In genomic region chr6:155026366-155027045, GRCh38 we compare ENCODE assay signal across 10 cellular contexts. TPM values are rescaled to one million over a fixed set of nuclear protein-coding genes. Genes with fewer than 3 reads are reported as not detected.
DNase-seq lines count a peak whose midpoint lies in the region; ATAC-seq and TF ChIP-seq lines count a peak whose summit lies in the region.
"Had no signal": no experiment of that assay in that cellular context is flagged by ENCODE, and none has a peak within 500 bp of the region (broad histone marks: within the 10 kb centered on the region; RNA-seq: fewer than 3 reads in every experiment).

No MANE protein-coding gene starts in this region.

- peaks cover 22% of the 10 kb centered on the region for H3K4me1 ChIP-seq in PC-9 (replicated peaks; ENCODE audit: insufficient read depth)

- H3K9me3 ChIP-seq in PC-9 (ENCODE audit: insufficient read depth, low read depth) = no peaks in the 10 kb centered on the region

- BruUV-seq in PC-9 (replicated peaks; lab: Mats Ljungman, UMichigan) = no TSS peak

- ATAC-seq in esophagus mucosa = peak; percentile 88
- no peak for ATAC-seq in HG03520 (IDR thresholded peaks at IDR 0.05; ENCODE audit: unreplicated experiment)
- ATAC-seq in GM21515 (IDR thresholded peaks at IDR 0.05; ENCODE audit: unreplicated experiment) = no peak

- CTCF ChIA-PET in PC-9 (lab: Charles Lee) = no interaction called here

- H3K27ac ChIP-seq in PC-9 = 0 out of 2 replicates have a peak overlapping the region, but pooled peaks have one; percentile 13
- H3K27ac ChIP-seq: 22Rv1 had no signal

- H3K36me3 ChIP-seq in PC-9 (ENCODE audit: low read depth) = no peaks in the 10 kb centered on the region

- no peak for TF ChIP-seq CTCF in PC-9 (conservative IDR thresholded peaks at IDR 0.05)

- DNase-seq in DMS 273 (lab: John Stamatoyannopoulos, UW; ENCODE audit: unreplicated experiment) (peak; percentile 61), DMS 273 treated with DMSO at 0.1 percent for 48 hours (lab: John Stamatoyannopoulos, UW) (no peak), PC-9 (peak; percentile 75 to 77), skeletal muscle cell (ENCODE audit: low read depth) (peak; percentile 93), OCI-M2 (lab: John Stamatoyannopoulos, UW; ENCODE audit: unreplicated experiment) (no peak)
- DNase-seq: activated naive CD4-positive, alpha-beta T cell treated with anti-CD3 and anti-CD28 coated beads, Interleukin-2, amount 50 U/mL, for 16 hours had no signal

- POLR2A ChIA-PET in PC-9 (lab: Charles Lee; ENCODE audit: unreplicated experiment) = no interaction called here

- H4K20me1 ChIP-seq in PC-9 (ENCODE audit: insufficient read depth) = no peaks in the 10 kb centered on the region

- H3K27me3 ChIP-seq in PC-9 (ENCODE audit: insufficient read depth, low read depth) = no peaks in the 10 kb centered on the region

- no peak overlapping the region for H3K4me3 ChIP-seq in PC-9
- H3K4me3 ChIP-seq in skeletal muscle cell (ENCODE audit: low read depth, low read length) = no peak overlapping the region

- no peaks in the 10 kb centered on the region for H3K79me2 ChIP-seq in PC-9 (ENCODE audit: low read depth)

- no peaks in the 10 kb centered on the region for H3K9me2 ChIP-seq in PC-9 (ENCODE audit: insufficient read depth)

- no peak overlapping the region for H2AFZ ChIP-seq in PC-9

- peak overlapping the region; percentile 21; the same call in 1 of the 2 replicates for H3K4me2 ChIP-seq in PC-9

- intact Hi-C loops in PC-9 (cut with micrococcal nuclease; ENCODE audit: unreplicated experiment) = no loop called here

- peaks cover 5% of the 10 kb centered on the region; the same call in 1 of the 2 replicates for H3F3A ChIP-seq in PC-9 (ENCODE audit: insufficient read depth, low read depth)

RNA-seq across cellular contexts. Expression of gene TIAM2, which starts 31.4 kb away (rescaled TPM):
- total RNA-seq in PC-9 (2021) (11.4 and 14.8 TPM in 2 replicates), esophagus mucosa (3.1 TPM)

Comparison
In these comparisons a context has a peak if more than half of its experiments do, and no peak if none do; other contexts are left out.
1. DNase-seq: peak in DMS 273 (single experiment), PC-9 (2 of 2) and skeletal muscle cell (single experiment); none in DMS 273 treated with DMSO at 0.1 percent for 48 hours (single experiment) and OCI-M2 (single experiment).